28 cellular contexts compared by ENCODE assay signal in genomic region chr6:144090384-144090783, GRCh38. TPM values are rescaled to one million over a fixed set of nuclear protein-coding genes. Genes with fewer than 3 reads are reported as not detected.
DNase-seq lines count a peak whose midpoint lies in the region; ATAC-seq and TF ChIP-seq lines count a peak whose summit lies in the region.
"Had no signal": no experiment of that assay in that cellular context is flagged by ENCODE, and none has a peak within 500 bp of the region (broad histone marks: within the 10 kb centered on the region; RNA-seq: fewer than 3 reads in every experiment).

No MANE protein-coding gene starts in this region.

- no peak for ATAC-seq in activated CD8-positive, alpha-beta memory T cell treated with anti-CD3 and anti-CD28 coated beads, Interleukin-2, amount 10 ng/mL, durations not matched to agents 7 days and 5 days
- no peak for ATAC-seq in T-cell (replicated peaks in 1 of 4)
- ATAC-seq: activated T-cell treated with anti-CD3 and anti-CD28 coated beads, Interleukin-2, amount 50 U/mL, for 72 hours; body of pancreas; GM23338; heart right ventricle; left colon; right cardiac atrium had no signal

- no peak overlapping the region for H3K27ac ChIP-seq in OCI-LY3 (ENCODE audit: low read length)
- H3K27ac ChIP-seq: BLaER1, body of pancreas, heart right ventricle, SJCRH30, spleen had no signal

- H3K36me3 ChIP-seq in OCI-LY3 (replicated peaks; ENCODE audit: low read depth, low read length) = peaks cover 2% of the 10 kb centered on the region

- H3K4me3 ChIP-seq in OCI-LY3 (ENCODE audit: low read length) = no peak overlapping the region
- H3K4me3 ChIP-seq in choroid plexus epithelial cell (ENCODE audit: low read depth, low read length) = no peak overlapping the region
- H3K4me3 ChIP-seq: BLaER1, body of pancreas, GM23338, heart right ventricle, SJCRH30, spleen had no signal

- no peak overlapping the region for H2AFZ ChIP-seq in OCI-LY3 (ENCODE audit: low read depth, low read length)
- H2AFZ ChIP-seq: GM23338 had no signal

- no peaks in the 10 kb centered on the region for H3K9me3 Mint-ChIP-seq in activated CD8-positive, alpha-beta memory T cell treated with anti-CD3 and anti-CD28 coated beads, Interleukin-2, amount 10 ng/mL, durations not matched to agents 7 days and 5 days (ENCODE audit: low read depth)
- H3K9me3 Mint-ChIP-seq in neural crest cell (no peaks in the 10 kb centered on the region), T-cell (no peaks in the 10 kb centered on the region), MCF 10A (ENCODE audit: unreplicated experiment) (no peaks in the 10 kb centered on the region)
- H3K9me3 Mint-ChIP-seq: activated CD4-positive, alpha-beta T cell treated with anti-CD3 and anti-CD28 coated beads, Interleukin-2, amount 10 ng/mL, durations not matched to agents 24 days and 14 days; activated T-cell treated with anti-CD3 and anti-CD28 coated beads, Interleukin-2, amount 50 U/mL, for 72 hours; GM23338 had no signal

- H3K27me3 ChIP-seq in OCI-LY3 (ENCODE audit: low read depth, low read length) = no peaks in the 10 kb centered on the region
- H3K27me3 ChIP-seq: BLaER1, body of pancreas, heart right ventricle, SJCRH30, spleen had no signal

- no peaks in the 10 kb centered on the region for H3K9me3 ChIP-seq in OCI-LY3 (ENCODE audit: insufficient read depth, low read length)
- H3K9me3 ChIP-seq: BLaER1, body of pancreas, heart right ventricle, SJCRH30, spleen had no signal

- peaks cover 6% of the 10 kb centered on the region for H3K36me3 Mint-ChIP-seq in activated CD8-positive, alpha-beta memory T cell treated with anti-CD3 and anti-CD28 coated beads, Interleukin-2, amount 10 ng/mL, durations not matched to agents 7 days and 5 days
- H3K36me3 Mint-ChIP-seq in neural crest cell (ENCODE audit: low read depth) (no peaks in the 10 kb centered on the region), T-cell (peaks cover 11% of the 10 kb centered on the region), MCF 10A (ENCODE audit: insufficient read depth, unreplicated experiment) (peaks cover 19% of the 10 kb centered on the region)

- H3K79me2 ChIP-seq in OCI-LY3 (ENCODE audit: low read length) = peaks cover 26% of the 10 kb centered on the region

- H3K4me1 Mint-ChIP-seq in activated CD8-positive, alpha-beta memory T cell treated with anti-CD3 and anti-CD28 coated beads, Interleukin-2, amount 10 ng/mL, durations not matched to agents 7 days and 5 days = peaks cover 19% of the 10 kb centered on the region
- H3K4me1 Mint-ChIP-seq in neural crest cell (peaks cover 16% of the 10 kb centered on the region), T-cell (peaks cover 18 to 21% (median 20%) of the 10 kb centered on the region in 3 donors), MCF 10A (ENCODE audit: insufficient read depth, unreplicated experiment) (peaks cover 15% of the 10 kb centered on the region)

- H3K4me2 ChIP-seq in OCI-LY3 (ENCODE audit: low read length) = peak overlapping the region; percentile 20; the same call in 1 of the 2 replicates
- H3K4me2 ChIP-seq: BLaER1, GM23338 had no signal

- DNase-seq in activated CD8-positive, alpha-beta memory T cell treated with anti-CD3 and anti-CD28 coated beads, Interleukin-2, amount 10 ng/mL, durations not matched to agents 7 days and 5 days = no peak
- no peak for DNase-seq in activated CD8-positive, alpha-beta memory T cell treated with anti-CD3 and anti-CD28 coated beads, Interleukin-2, amount 50 U/mL, for 48 hours
- DNase-seq in choroid plexus epithelial cell (ENCODE audit: low read depth) = peak; percentile 5
- DNase-seq in neural crest cell (ENCODE audit: low read depth, low spot score) = no peak
- no peak for DNase-seq in COLO668 (lab: John Stamatoyannopoulos, UW; ENCODE audit: unreplicated experiment)
- DNase-seq in T-cell = no peak
- DNase-seq in MCF 10A (ENCODE audit: unreplicated experiment) = no peak
- DNase-seq: ACHN; activated CD4-positive, alpha-beta T cell treated with anti-CD3 and anti-CD28 coated beads, Interleukin-2, amount 10 ng/mL, durations not matched to agents 24 days and 14 days; activated naive CD4-positive, alpha-beta T cell; activated T-cell treated with anti-CD3 and anti-CD28 coated beads, Interleukin-2, amount 50 U/mL, for 72 hours; body of pancreas; cerebellar nuclear complex; COR-L47; heart right ventricle; left colon; NCI-H1694 treated with DMSO at 0.1 percent for 48 hours; NCI-H526; NK-92 treated with Interleukin-12 subunit alpha and Interleukin-12 subunit beta, amount 100 ng/mL, for 24 hours; posterior cingulate gyrus; right cardiac atrium; SJCRH30; spleen; T-helper 2 cell; trophoblast cell had no signal

- 0 out of 2 replicates have a peak, but pooled peaks cover 7% of the 10 kb centered on the region for H4K20me1 ChIP-seq in OCI-LY3 (ENCODE audit: insufficient read depth, low read length)

- CTCF ChIA-PET in activated CD8-positive, alpha-beta memory T cell treated with anti-CD3 and anti-CD28 coated beads, Interleukin-2, amount 10 ng/mL, durations not matched to agents 7 days and 5 days (lab: Charles Lee) = interaction anchor here (0.7 to 1.9 kb wide), 8 partner anchors 9 to 514 kb away, joined by 3 to 9 read pairs (median 4); no protein-coding TSS in a partner anchor
- CTCF ChIA-PET in T-cell (lab: Charles Lee) = interaction anchor here in 1 of 2 donors (0.6 to 1.0 kb wide), 4 partner anchors 146 to 535 kb away, joined by 3 to 5 read pairs (median 3); no protein-coding TSS in a partner anchor
- CTCF ChIA-PET in MCF 10A (lab: Yijun Ruan, JAX) = no interaction called here

- no TSS peak for BruUV-seq in MCF 10A (replicated peaks; lab: Mats Ljungman, UMichigan)

- intact Hi-C loops in MCF 10A (cut with micrococcal nuclease) = no loop called here

- no peak overlapping the region for H3K4me3 Mint-ChIP-seq in activated CD8-positive, alpha-beta memory T cell treated with anti-CD3 and anti-CD28 coated beads, Interleukin-2, amount 10 ng/mL, durations not matched to agents 7 days and 5 days
- no peak overlapping the region for H3K4me3 Mint-ChIP-seq in neural crest cell
- no peak overlapping the region for H3K4me3 Mint-ChIP-seq in T-cell
- no peak overlapping the region for H3K4me3 Mint-ChIP-seq in MCF 10A (ENCODE audit: unreplicated experiment)
- H3K4me3 Mint-ChIP-seq: activated CD4-positive, alpha-beta T cell treated with anti-CD3 and anti-CD28 coated beads, Interleukin-2, amount 10 ng/mL, durations not matched to agents 24 days and 14 days; activated T-cell treated with anti-CD3 and anti-CD28 coated beads, Interleukin-2, amount 50 U/mL, for 72 hours; GM23338 had no signal

- POLR2A ChIA-PET in T-cell (lab: Charles Lee) (no interaction called here), MCF 10A (lab: Yijun Ruan, JAX) (no interaction called here)

- H3K4me1 ChIP-seq in OCI-LY3 (ENCODE audit: low read length) = peaks cover 15% of the 10 kb centered on the region

- TF ChIP-seq CTCF in OCI-LY3 (IDR thresholded peaks at IDR 0.05; ENCODE audit: low read depth, low read length) (peak; percentile 53), choroid plexus epithelial cell (conservative IDR thresholded peaks at IDR 0.05; ENCODE audit: low read depth, low read length) (no peak), neural crest cell (conservative IDR thresholded peaks at IDR 0.05) (peak; percentile 18), MCF 10A (IDR thresholded peaks at IDR 0.05; ENCODE audit: unreplicated experiment) (no peak)

- no peak overlapping the region for H3K9ac ChIP-seq in OCI-LY3 (ENCODE audit: low read length)
- H3K9ac ChIP-seq: BLaER1 had no signal

- H3K27me3 Mint-ChIP-seq in activated CD8-positive, alpha-beta memory T cell treated with anti-CD3 and anti-CD28 coated beads, Interleukin-2, amount 10 ng/mL, durations not matched to agents 7 days and 5 days = no peaks in the 10 kb centered on the region
- no peaks in the 10 kb centered on the region for H3K27me3 Mint-ChIP-seq in neural crest cell (ENCODE audit: low read depth)
- H3K27me3 Mint-ChIP-seq in T-cell = no peaks in the 10 kb centered on the region
- no peaks in the 10 kb centered on the region for H3K27me3 Mint-ChIP-seq in MCF 10A (ENCODE audit: insufficient read depth, unreplicated experiment)
- H3K27me3 Mint-ChIP-seq: activated CD4-positive, alpha-beta T cell treated with anti-CD3 and anti-CD28 coated beads, Interleukin-2, amount 10 ng/mL, durations not matched to agents 24 days and 14 days had no signal

- peak overlapping the region; percentile 54 for H3K27ac Mint-ChIP-seq in activated CD8-positive, alpha-beta memory T cell treated with anti-CD3 and anti-CD28 coated beads, Interleukin-2, amount 10 ng/mL, durations not matched to agents 7 days and 5 days
- H3K27ac Mint-ChIP-seq in neural crest cell (ENCODE audit: unreplicated experiment) (no peak overlapping the region), T-cell (no peak overlapping the region), MCF 10A (ENCODE audit: low read depth, unreplicated experiment) (no peak overlapping the region)
- H3K27ac Mint-ChIP-seq: activated CD4-positive, alpha-beta T cell treated with anti-CD3 and anti-CD28 coated beads, Interleukin-2, amount 10 ng/mL, durations not matched to agents 24 days and 14 days; activated T-cell treated with anti-CD3 and anti-CD28 coated beads, Interleukin-2, amount 50 U/mL, for 72 hours; GM23338 had no signal

RNA-seq across cellular contexts. Expression of gene SF3B5, which starts 5.0 kb away (rescaled TPM):
- 100 to 1,000 TPM; 151 to 176 TPM for total RNA-seq in activated CD8-positive, alpha-beta memory T cell treated with anti-CD3 and anti-CD28 coated beads, Interleukin-2, amount 10 ng/mL, durations not matched to agents 7 days and 5 days
- total RNA-seq in neural crest cell = 161 and 164 TPM in 2 replicates
- 100 to 1,000 TPM; 111 to 125 (median 115) TPM for total RNA-seq in T-cell
- 211 and 298 TPM in 2 replicates for total RNA-seq in MCF 10A (2022)

RNA-seq across cellular contexts. Expression of gene STX11, which starts 59.9 kb away (rescaled TPM):
- total RNA-seq in activated CD8-positive, alpha-beta memory T cell treated with anti-CD3 and anti-CD28 coated beads, Interleukin-2, amount 10 ng/mL, durations not matched to agents 7 days and 5 days = 10 to 100 TPM; 26.5 to 29.0 TPM
- total RNA-seq in neural crest cell = not detected in 2 replicates
- total RNA-seq in T-cell = 10 to 100 TPM in 3 of 5 donors, 1 to 10 TPM in 2; 4.3 to 12.6 (median 10.7) TPM
- 1.1 and 2.1 TPM in 2 replicates for total RNA-seq in MCF 10A (2022)

Comparison
In these comparisons a context has a peak if more than half of its experiments do, and no peak if none do; other contexts are left out.
1. CTCF ChIP-seq: peak in OCI-LY3 (single experiment) and neural crest cell (single experiment); none in choroid plexus epithelial cell (single experiment) and MCF 10A (single experiment).